In the genomic region with DNA sequence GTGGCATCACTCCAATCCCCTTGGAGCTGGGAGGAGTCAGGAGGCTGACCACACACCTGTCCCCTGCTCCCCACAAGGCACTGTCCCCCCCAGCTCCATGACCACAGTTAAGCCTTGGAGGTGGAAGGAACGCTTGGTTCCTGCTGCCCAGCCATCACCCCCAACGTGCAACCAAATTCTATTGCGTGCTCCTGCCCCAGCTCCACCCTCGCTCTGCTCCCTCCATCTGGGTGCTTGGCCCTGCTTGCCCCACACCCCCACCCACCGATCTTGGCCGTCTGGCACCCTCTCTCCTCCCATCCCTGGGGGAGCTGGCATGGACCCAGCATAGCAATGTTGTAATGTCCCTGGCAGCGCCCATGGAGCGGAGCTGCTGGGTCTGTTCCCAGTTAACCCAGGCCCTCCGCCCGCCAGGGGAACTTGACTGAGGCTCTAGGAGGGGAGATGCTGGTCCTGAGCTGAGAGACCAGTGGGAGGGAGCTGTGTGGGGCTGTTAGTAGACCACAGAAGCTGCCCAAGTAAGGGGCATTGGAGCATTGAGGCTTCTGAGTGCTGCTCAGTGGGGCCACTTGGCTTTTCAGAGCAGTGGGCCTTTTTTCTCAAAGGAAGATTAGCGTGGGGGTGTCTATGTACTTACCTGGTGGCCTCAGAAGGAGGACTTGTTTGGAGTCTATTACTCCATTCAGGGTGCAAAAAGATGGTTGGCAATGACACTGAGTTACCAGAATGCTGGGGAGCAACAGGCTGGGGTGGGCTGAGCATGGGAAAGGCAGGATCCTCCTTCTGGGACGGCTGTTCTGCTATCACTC, we compare ENCODE assay signal across 8 cellular contexts. TPM values are rescaled to one million over a fixed set of nuclear protein-coding genes. Genes with fewer than 3 reads are reported as not detected.
DNase-seq lines count a peak whose midpoint lies in the region; ATAC-seq and TF ChIP-seq lines count a peak whose summit lies in the region.

No MANE protein-coding gene starts in this region.

- H3K4me1 ChIP-seq in skeletal muscle satellite cell (ENCODE audit: control insufficient read depth, insufficient read depth, low read length), result peaks cover 11% of the 10 kb centered on the region

- H3K9ac ChIP-seq in skeletal muscle satellite cell (ENCODE audit: low read depth, low read length), result no peak overlapping the region

- peak overlapping the region; percentile 55; the same call in 1 of the 2 replicates for H3K4me3 Mint-ChIP-seq in HFFc6
- H3K4me3 Mint-ChIP-seq in activated naive CD8-positive, alpha-beta T cell treated with anti-CD3 and anti-CD28 coated beads, Interleukin-2, amount 10 ng/mL, durations not matched to agents 7 days and 5 days, result peak overlapping the region; percentile 69

- POLR2A ChIA-PET in activated naive CD8-positive, alpha-beta T cell treated with anti-CD3 and anti-CD28 coated beads, Interleukin-2, amount 10 ng/mL, durations not matched to agents 7 days and 5 days (lab: Charles Lee), result interaction anchor here (1.1 to 1.6 kb wide), 2 partner anchors 9 to 219 kb away, joined by 3 to 10 read pairs; no protein-coding TSS in a partner anchor

- DNase-seq in HFFc6, result no peak
- DNase-seq in activated naive CD8-positive, alpha-beta T cell treated with anti-CD3 and anti-CD28 coated beads, Interleukin-2, amount 10 ng/mL, durations not matched to agents 7 days and 5 days, result no peak
- peak; percentile 62 for DNase-seq in left ventricle myocardium superior
- DNase-seq in COR-L47 (lab: John Stamatoyannopoulos, UW), result no peak

- H3K36me3 Mint-ChIP-seq in HFFc6 (ENCODE audit: low read depth), result no peaks in the 10 kb centered on the region
- no peaks in the 10 kb centered on the region for H3K36me3 Mint-ChIP-seq in activated naive CD8-positive, alpha-beta T cell treated with anti-CD3 and anti-CD28 coated beads, Interleukin-2, amount 10 ng/mL, durations not matched to agents 7 days and 5 days

- peak overlapping the region; percentile 96 for H3K4me2 ChIP-seq in skeletal muscle satellite cell (ENCODE audit: low read length)

- intact Hi-C loops in left ventricle myocardium superior (cut with micrococcal nuclease), result no loop called here

- no peak overlapping the region for H3K27ac Mint-ChIP-seq in HFFc6
- H3K27ac Mint-ChIP-seq in activated naive CD8-positive, alpha-beta T cell treated with anti-CD3 and anti-CD28 coated beads, Interleukin-2, amount 10 ng/mL, durations not matched to agents 7 days and 5 days, result no peak overlapping the region

- no peaks in the 10 kb centered on the region for H3K36me3 ChIP-seq in skeletal muscle satellite cell (ENCODE audit: insufficient read depth, low read length)

- ATAC-seq in activated naive CD8-positive, alpha-beta T cell treated with anti-CD3 and anti-CD28 coated beads, Interleukin-2, amount 10 ng/mL, durations not matched to agents 7 days and 5 days (ENCODE audit: low read depth), result no peak
- ATAC-seq in left ventricle myocardium superior (peak; percentile 59), GM19397 (IDR thresholded peaks at IDR 0.05; ENCODE audit: unreplicated experiment) (no peak), HG02623 (IDR thresholded peaks at IDR 0.05; ENCODE audit: unreplicated experiment) (no peak), GM18505 (IDR thresholded peaks at IDR 0.05; ENCODE audit: unreplicated experiment) (no peak)

- no peaks in the 10 kb centered on the region for H3K9me3 ChIP-seq in skeletal muscle satellite cell (replicated peaks; ENCODE audit: low read length)

- H3K27me3 ChIP-seq in skeletal muscle satellite cell (ENCODE audit: control insufficient read depth, insufficient read depth, low read length), result peaks cover 9% of the 10 kb centered on the region

- peaks cover 18% of the 10 kb centered on the region for H3K27me3 Mint-ChIP-seq in HFFc6 (ENCODE audit: insufficient read depth)
- H3K27me3 Mint-ChIP-seq in activated naive CD8-positive, alpha-beta T cell treated with anti-CD3 and anti-CD28 coated beads, Interleukin-2, amount 10 ng/mL, durations not matched to agents 7 days and 5 days, result peaks cover 15% of the 10 kb centered on the region

- H3K4me1 Mint-ChIP-seq in HFFc6 (ENCODE audit: low read depth), result peaks cover 16% of the 10 kb centered on the region
- peaks cover 10% of the 10 kb centered on the region for H3K4me1 Mint-ChIP-seq in activated naive CD8-positive, alpha-beta T cell treated with anti-CD3 and anti-CD28 coated beads, Interleukin-2, amount 10 ng/mL, durations not matched to agents 7 days and 5 days

- TF ChIP-seq POLR2A in GM18505 (IDR thresholded peaks at IDR 0.05; ENCODE audit: borderline replicate concordance, extremely low read depth, insufficient read depth, insufficient read length), result no peak

- H3K4me3 ChIP-seq in skeletal muscle satellite cell (ENCODE audit: low read length), result peak overlapping the region; percentile 78

- TF ChIP-seq CTCF in HFFc6 (IDR thresholded peaks at IDR 0.05), result no peak

- no peaks in the 10 kb centered on the region for H3K9me3 Mint-ChIP-seq in HFFc6
- no peaks in the 10 kb centered on the region for H3K9me3 Mint-ChIP-seq in activated naive CD8-positive, alpha-beta T cell treated with anti-CD3 and anti-CD28 coated beads, Interleukin-2, amount 10 ng/mL, durations not matched to agents 7 days and 5 days

RNA-seq across cellular contexts. Expression of a gene that starts 1.1 kb away (rescaled TPM):
- total RNA-seq in HFFc6 (2021; fragmentation: NEBNext Ultra II Directional; extraction: Animal tissue kit (Norgen Biotek cat#: 25700)), result under 1 TPM; 0.26 to 0.69 (median 0.33) TPM
- total RNA-seq in activated naive CD8-positive, alpha-beta T cell treated with anti-CD3 and anti-CD28 coated beads, Interleukin-2, amount 10 ng/mL, durations not matched to agents 7 days and 5 days, result 10 to 100 TPM; 20.1 to 25.2 TPM
- 3.9 TPM for total RNA-seq in left ventricle myocardium superior
- 0.51 and 7.4 TPM in 2 replicates for total RNA-seq in skeletal muscle satellite cell (2012; rRNA removed)

RNA-seq across cellular contexts. Expression of a gene that starts 29.6 kb away (rescaled TPM):
- not detected for total RNA-seq in HFFc6 (2021; fragmentation: NEBNext Ultra II Directional; extraction: Animal tissue kit (Norgen Biotek cat#: 25700))
- total RNA-seq in activated naive CD8-positive, alpha-beta T cell treated with anti-CD3 and anti-CD28 coated beads, Interleukin-2, amount 10 ng/mL, durations not matched to agents 7 days and 5 days, result not detected
- 0.05 TPM for total RNA-seq in left ventricle myocardium superior
- total RNA-seq in skeletal muscle satellite cell (2012; rRNA removed), result under 0.01 TPM in 1 of 2 replicates, not detected in the other
